ENCODE assay signal across 21 cellular contexts in the genomic region with DNA sequence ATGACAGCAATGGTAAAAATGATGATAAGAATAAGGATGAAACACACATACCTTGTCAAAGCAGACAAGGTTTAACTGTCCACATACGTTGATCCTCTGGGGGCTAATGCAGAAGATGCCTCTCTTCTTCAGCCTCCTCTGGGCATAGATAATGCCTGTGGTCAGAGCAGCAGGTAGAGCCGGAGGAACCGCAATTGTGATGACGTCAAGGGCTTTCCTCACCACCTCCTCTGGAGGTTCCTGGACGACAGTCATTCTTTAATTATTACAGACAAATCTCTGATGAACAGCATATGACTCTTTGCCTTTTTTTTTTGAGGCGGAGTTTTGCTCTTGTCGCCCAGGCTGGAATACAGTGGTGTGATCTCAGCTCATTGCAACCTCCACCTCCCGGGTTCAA.
DNase-seq lines count a peak whose midpoint lies in the region; ATAC-seq, FAIRE-seq and TF ChIP-seq lines count a peak whose summit lies in the region.
"Had no signal": no experiment of that assay in that cellular context is flagged by ENCODE, and none has a peak within 500 bp of the region (broad histone marks: within the 10 kb centered on the region; RNA-seq: fewer than 3 reads in every experiment).

No MANE protein-coding gene starts in this region.

- no peak overlapping the region for H3K4ac ChIP-seq in trophoblast cell (ENCODE audit: low read depth, low read length)

- no peak overlapping the region for H3K27ac Mint-ChIP-seq in activated CD4-positive, alpha-beta T cell treated with anti-CD3 and anti-CD28 coated beads for 36 hours
- H3K27ac Mint-ChIP-seq: B cell; CD4-positive, alpha-beta T cell; CD8-positive, alpha-beta T cell had no signal

- no peak for TF ChIP-seq CTCF in HepG2 (CRISPR knock-in tag; IDR thresholded peaks at IDR 0.05)
- no peak for TF ChIP-seq CTCF in right lobe of liver (IDR thresholded peaks at IDR 0.05)
- no peak for TF ChIP-seq CTCF in thyroid gland (IDR thresholded peaks at IDR 0.05)

- H3K27me3 ChIP-seq in HepG2 (ENCODE audit: control insufficient read depth in 1 of 2, insufficient read depth in 2 of 2, low read length in 2 of 2): 0 out of 5 replicates have a peak, but pooled peaks cover 1 to 2% of the 10 kb centered on the region in 2 experiments
- peaks cover 0 to 3% of the 10 kb centered on the region in 2 donors for H3K27me3 ChIP-seq in right lobe of liver
- no peaks in the 10 kb centered on the region for H3K27me3 ChIP-seq in trophoblast cell (ENCODE audit: insufficient read depth, low read length)
- H3K27me3 ChIP-seq in thyroid gland: no peaks in the 10 kb centered on the region
- H3K27me3 ChIP-seq: BLaER1 treated with 17β-estradiol and CSF1 and Interleukin-3, amounts not matched to agents 10 nM and 100 nM had no signal

- no peak for DNase-seq in HepG2 (ENCODE audit: low spot score)
- no peak for DNase-seq in right lobe of liver
- peak; percentile 12 to 56 for DNase-seq in trophoblast cell
- no peak for DNase-seq in thyroid gland
- no peak for DNase-seq in activated CD4-positive, alpha-beta T cell treated with anti-CD3 and anti-CD28 coated beads for 36 hours
- DNase-seq: AML-193; Caco-2; Calu3; CD4-positive, alpha-beta T cell; CD8-positive, alpha-beta T cell; DMS79 treated with DMSO at 0.1 percent for 48 hours; GF-D8 had no signal

- WGBS in HepG2 (ENCODE audit: low lambda C conversion rate): 49% methylated on average over 8 of the region's 8 CpGs
- 81% methylated on average over 8 of the region's 8 CpGs for WGBS in right lobe of liver (ENCODE audit: insufficient coverage, low coverage, low lambda C conversion rate, missing lambda C conversion rate)
- no CpG with 5 or more reads among the region's 8 CpGs for WGBS in trophoblast cell (ENCODE audit: extremely low coverage, insufficient coverage, insufficient read length)
- 95 to 96% methylated on average over 8 of the region's 8 CpGs for WGBS in thyroid gland, 2 donors

- H2BK120ac ChIP-seq in trophoblast cell (ENCODE audit: insufficient read depth, low read length, poor library complexity): no peak overlapping the region

- no peak overlapping the region for H3K9ac ChIP-seq in HepG2 (ENCODE audit: insufficient read depth, low read depth, low read length)
- H3K9ac ChIP-seq in trophoblast cell (ENCODE audit: low read length): no peak overlapping the region
- H3K9ac ChIP-seq: BLaER1 treated with 17β-estradiol and CSF1 and Interleukin-3, amounts not matched to agents 10 nM and 100 nM had no signal

- no peak overlapping the region for H2BK12ac ChIP-seq in trophoblast cell (ENCODE audit: low read length)

- H3K79me1 ChIP-seq in trophoblast cell (ENCODE audit: low read length): no peaks in the 10 kb centered on the region

- CTCF ChIA-PET in HepG2 (lab: Yijun Ruan, JAX; ENCODE audit: low intra/inter-chr PET ratio, low total read pairs): no interaction called here
- CTCF ChIA-PET in activated CD4-positive, alpha-beta T cell treated with anti-CD3 and anti-CD28 coated beads for 36 hours (lab: Charles Lee): interaction anchor here (1.5 kb wide), 1 partner anchor 107 kb away, joined by 4 read pairs; no protein-coding TSS in a partner anchor

- no peak overlapping the region for H3K18ac ChIP-seq in trophoblast cell (ENCODE audit: low read length)

- BruUV-seq in HepG2 (replicated peaks; lab: Mats Ljungman, UMichigan): no TSS peak

- H3K9me3 ChIP-seq in HepG2 (ENCODE audit: low read length): no peaks in the 10 kb centered on the region
- H3K9me3 ChIP-seq in right lobe of liver: no peaks in the 10 kb centered on the region
- no peaks in the 10 kb centered on the region for H3K9me3 ChIP-seq in trophoblast cell (ENCODE audit: insufficient read depth, low read depth, low read length)
- no peaks in the 10 kb centered on the region for H3K9me3 ChIP-seq in thyroid gland
- H3K9me3 ChIP-seq: A549; BLaER1 treated with 17β-estradiol and CSF1 and Interleukin-3, amounts not matched to agents 10 nM and 100 nM; Caco-2 had no signal

- no peaks in the 10 kb centered on the region for H4K20me1 ChIP-seq in HepG2 (ENCODE audit: insufficient read depth, low read length)
- H4K20me1 ChIP-seq: BLaER1 treated with 17β-estradiol and CSF1 and Interleukin-3, amounts not matched to agents 10 nM and 100 nM had no signal

- no peak overlapping the region for H4K8ac ChIP-seq in trophoblast cell (ENCODE audit: low read depth, low read length)

- H3K14ac ChIP-seq in trophoblast cell (ENCODE audit: low read length): no peak overlapping the region

- no peak overlapping the region for H2AK5ac ChIP-seq in trophoblast cell (ENCODE audit: low read length)

- H3K4me3 Mint-ChIP-seq in activated CD4-positive, alpha-beta T cell treated with anti-CD3 and anti-CD28 coated beads for 36 hours: no peak overlapping the region
- H3K4me3 Mint-ChIP-seq: B cell; CD4-positive, alpha-beta T cell; CD8-positive, alpha-beta T cell had no signal

- no peak overlapping the region for H3K27ac ChIP-seq in HepG2 (ENCODE audit: extremely low read length, insufficient read depth, low read length)
- H3K27ac ChIP-seq in right lobe of liver: no peak overlapping the region
- no peak overlapping the region for H3K27ac ChIP-seq in trophoblast cell (ENCODE audit: low read depth, low read length)
- no peak overlapping the region for H3K27ac ChIP-seq in thyroid gland
- H3K27ac ChIP-seq: 22Rv1; A549; BLaER1 treated with 17β-estradiol and CSF1 and Interleukin-3, amounts not matched to agents 10 nM and 100 nM; C4-2B had no signal

- H3K4me1 ChIP-seq in HepG2 (ENCODE audit: insufficient read depth, low read length): no peaks in the 10 kb centered on the region
- peaks cover 0 to 4% (median 0%) of the 10 kb centered on the region in 4 donors for H3K4me1 ChIP-seq in right lobe of liver
- no peaks in the 10 kb centered on the region for H3K4me1 ChIP-seq in trophoblast cell (ENCODE audit: control insufficient read depth in 1 of 2, insufficient read depth in 2 of 2, low read length in 2 of 2)
- H3K4me1 ChIP-seq in thyroid gland: no peaks in the 10 kb centered on the region
- H3K4me1 ChIP-seq: A549, Caco-2 had no signal

- in situ Hi-C loops in HepG2 (cut with HindIII; ENCODE audit: extremely low pct_ligation_motif_present, low pct_unique_long_range_greater_than_20kb): loop anchor here (5.0 to 25.0 kb wide), 2 partner anchors 107 to 653 kb away; no protein-coding TSS in a partner anchor

- H3K36me3 ChIP-seq in HepG2 (replicated peaks in 1 of 2; ENCODE audit: control insufficient read depth in 1 of 2, insufficient read depth in 2 of 2, low read length in 2 of 2): no peaks in the 10 kb centered on the region
- H3K36me3 ChIP-seq in right lobe of liver: no peaks in the 10 kb centered on the region
- no peaks in the 10 kb centered on the region for H3K36me3 ChIP-seq in trophoblast cell (ENCODE audit: control insufficient read depth in 1 of 2, insufficient read depth in 2 of 2, low read length in 2 of 2)
- H3K36me3 ChIP-seq in thyroid gland: peaks cover 2 to 11% of the 10 kb centered on the region in 2 donors
- H3K36me3 ChIP-seq: BLaER1 treated with 17β-estradiol and CSF1 and Interleukin-3, amounts not matched to agents 10 nM and 100 nM had no signal

- H3K4me3 ChIP-seq in HepG2 (replicated peaks in 1 of 3; ENCODE audit: insufficient read depth in 1 of 3, low read depth in 2 of 3, low read length in 3 of 3) (no peak overlapping the region), right lobe of liver (no peak overlapping the region), trophoblast cell (ENCODE audit: low read depth, low read length) (no peak overlapping the region), thyroid gland (replicated peaks in 1 of 3) (no peak overlapping the region)
- H3K4me3 ChIP-seq: A549; BLaER1 treated with 17β-estradiol and CSF1 and Interleukin-3, amounts not matched to agents 10 nM and 100 nM had no signal

- no peak for TF ChIP-seq POLR2A in HepG2 (IDR thresholded peaks at IDR 0.05; ENCODE audit: insufficient read depth in 1 of 2, low read depth in 2 of 2, low read length in 2 of 2)
- no peak for TF ChIP-seq POLR2A in right lobe of liver (IDR thresholded peaks at IDR 0.05)
- TF ChIP-seq POLR2A in thyroid gland (IDR thresholded peaks at IDR 0.05): no peak

- TF ChIP-seq EP300 in HepG2 (IDR thresholded peaks at IDR 0.05; ENCODE audit: low read depth in 2 of 2, low read length in 2 of 2) (no peak), HepG2 (CRISPR knock-in tag; IDR thresholded peaks at IDR 0.05; ENCODE audit: borderline replicate concordance) (no peak)

- H4K12ac ChIP-seq in trophoblast cell (ENCODE audit: low read depth, low read length): no peak overlapping the region

- H3K79me2 ChIP-seq in HepG2 (ENCODE audit: insufficient read depth, low read length) (no peaks in the 10 kb centered on the region), trophoblast cell (ENCODE audit: control insufficient read depth, insufficient read depth, low read length, poor library complexity) (no peaks in the 10 kb centered on the region)

- H3K4me2 ChIP-seq in HepG2 (ENCODE audit: low read depth, low read length) (no peak overlapping the region), trophoblast cell (ENCODE audit: low read length) (no peak overlapping the region)
- H3K4me2 ChIP-seq: A549; BLaER1 treated with 17β-estradiol and CSF1 and Interleukin-3, amounts not matched to agents 10 nM and 100 nM had no signal

- no peaks in the 10 kb centered on the region for H3K36me3 Mint-ChIP-seq in activated CD4-positive, alpha-beta T cell treated with anti-CD3 and anti-CD28 coated beads for 36 hours (ENCODE audit: low read depth)

- no peaks in the 10 kb centered on the region for H3K27me3 Mint-ChIP-seq in activated CD4-positive, alpha-beta T cell treated with anti-CD3 and anti-CD28 coated beads for 36 hours
- H3K27me3 Mint-ChIP-seq: B cell; CD4-positive, alpha-beta T cell had no signal

- no peak for ATAC-seq in HepG2
- no peak for ATAC-seq in right lobe of liver
- no peak for ATAC-seq in activated CD4-positive, alpha-beta T cell treated with anti-CD3 and anti-CD28 coated beads for 36 hours
- ATAC-seq: A549; CD8-positive, alpha-beta T cell had no signal

- POLR2A ChIA-PET in HepG2 (lab: Yijun Ruan, JAX): no interaction called here
- POLR2A ChIA-PET in activated CD4-positive, alpha-beta T cell treated with anti-CD3 and anti-CD28 coated beads for 36 hours (lab: Charles Lee): no interaction called here

- FAIRE-seq in HepG2 (lab: Jason Lieb, UNC): no peak
- FAIRE-seq: A549, D721Med, G401.6, GM12891, GM19239 had no signal

- H2AFZ ChIP-seq in HepG2 (ENCODE audit: low read length) (no peak overlapping the region), trophoblast cell (ENCODE audit: insufficient read depth, low read length, poor library complexity) (no peak overlapping the region)

- no peak overlapping the region for H3K23ac ChIP-seq in trophoblast cell (ENCODE audit: low read length)

- intact Hi-C loops in HepG2 (cut with micrococcal nuclease; ENCODE audit: unreplicated experiment): no loop called here
- intact Hi-C loops in right lobe of liver (cut with DNase I): loop anchor here in 1 of 2 donors (10.0 kb wide), 1 partner anchor 110 kb away; no protein-coding TSS in a partner anchor
- intact Hi-C loops in thyroid gland (cut with DNase I): no loop called here
- intact Hi-C loops in activated CD4-positive, alpha-beta T cell treated with anti-CD3 and anti-CD28 coated beads for 36 hours (cut with DNase I, micrococcal nuclease): loop anchor here in 1 of 2 experiments (10.0 kb wide), 1 partner anchor 650 kb away; no protein-coding TSS in a partner anchor

- H3K9me3 Mint-ChIP-seq in activated CD4-positive, alpha-beta T cell treated with anti-CD3 and anti-CD28 coated beads for 36 hours (ENCODE audit: low read depth): peaks cover 2% of the 10 kb centered on the region
- H3K9me3 Mint-ChIP-seq: CD4-positive, alpha-beta T cell; CD8-positive, alpha-beta T cell had no signal

- no peak for TF ChIP-seq RAD21 in HepG2 (CRISPR knock-in tag; IDR thresholded peaks at IDR 0.05)

- H4K91ac ChIP-seq in trophoblast cell (ENCODE audit: low read depth, low read length): no peak overlapping the region

- H2BK5ac ChIP-seq in trophoblast cell (ENCODE audit: low read depth, low read length, poor library complexity): no peak overlapping the region

- H3K4me1 Mint-ChIP-seq in activated CD4-positive, alpha-beta T cell treated with anti-CD3 and anti-CD28 coated beads for 36 hours: no peaks in the 10 kb centered on the region

Comparison
In these comparisons a context has a peak if more than half of its experiments do, and no peak if none do; other contexts are left out.
1. DNase-seq: peak in trophoblast cell (2 of 2); none in HepG2 (single experiment), right lobe of liver (0 of 3), thyroid gland (0 of 2) and activated CD4-positive, alpha-beta T cell treated with anti-CD3 and anti-CD28 coated beads for 36 hours (single experiment).